1 cellular context compared by ENCODE assay signal in genomic region chr3:15098503-15099363, GRCh38.
TF ChIP-seq lines count a peak whose summit lies in the region.

TSS of gene RBSN (minus strand) at chr3:15099148. CDS start at chr3:15096120, 3,028 bp downstream.

TF ChIP-seq in K562, 482 proteins besides CTCF, POLR2A, EP300 and RAD21 (continued from another document and continues in another):
- TF ChIP-seq AFF4 (CRISPR knock-in tag; IDR thresholded peaks at IDR 0.05) (peak; percentile 77; the same call in 1 of the 2 replicates), PHB (CRISPR knock-in tag; IDR thresholded peaks at IDR 0.05) (0 out of 2 replicates have a peak, but pooled peaks have one; percentile 44), RBBP5 (IDR thresholded peaks at IDR 0.05; ENCODE audit: borderline replicate concordance, insufficient read depth, low read length, poor library complexity, severe bottlenecking) (peak; percentile 98), ZNF316 (IDR thresholded peaks at IDR 0.05) (peak; percentile 45), NR2C2 (CRISPR knock-in tag; IDR thresholded peaks at IDR 0.05) (peak; percentile 88), NR2C2 (tag; IDR thresholded peaks at IDR 0.05) (peak; percentile 55; the same call in 1 of the 2 replicates), NFXL1 (CRISPR knock-in tag; IDR thresholded peaks at IDR 0.05) (no peak), TBL1XR1 (IDR thresholded peaks at IDR 0.05; ENCODE audit: low read length in 2 of 2) (peak; percentile 66 to 84; a peak in 2 of 4 replicates), RBM22 (IDR thresholded peaks at IDR 0.05; ENCODE audit: low read depth, low read length, poor library complexity, severe bottlenecking) (peak; percentile 85), ZSCAN29 (IDR thresholded peaks at IDR 0.05) (peak; percentile 98), CSDE1 (IDR thresholded peaks at IDR 0.05) (peak in 1 of 2 experiments; percentile 36; a peak in 1 of 4 replicates), TEAD4 (IDR thresholded peaks at IDR 0.05; ENCODE audit: low read length) (0 out of 2 replicates have a peak, but pooled peaks have one; percentile 9), TEAD4 (CRISPR knock-in tag; IDR thresholded peaks at IDR 0.05; ENCODE audit: borderline replicate concordance) (no peak), PKNOX1 (IDR thresholded peaks at IDR 0.05) (peak; percentile 97), SIN3A (IDR thresholded peaks at IDR 0.05; ENCODE audit: borderline replicate concordance in 2 of 2, control insufficient read depth in 1 of 2, low read depth in 2 of 2, low read length in 2 of 2) (peak; percentile 86 to 97; a peak in 3 of 4 replicates), ZBTB33 (CRISPR knock-in tag; IDR thresholded peaks at IDR 0.05) (peak; percentile 82), SFPQ (IDR thresholded peaks at IDR 0.05; ENCODE audit: low read depth, low read length) (no peak), ARID1B (IDR thresholded peaks at IDR 0.05) (peak; percentile 69), SNAPC5 (CRISPR knock-in tag; IDR thresholded peaks at IDR 0.05) (no peak), SAP30 (IDR thresholded peaks at IDR 0.05; ENCODE audit: borderline replicate concordance, insufficient read depth, low read depth, low read length, poor library complexity, severe bottlenecking) (peak; percentile 77), ZNF280B (CRISPR knock-in tag; IDR thresholded peaks at IDR 0.05) (0 out of 2 replicates have a peak, but pooled peaks have one; percentile 36), HCFC1 (IDR thresholded peaks at IDR 0.05; ENCODE audit: low read depth, low read length) (peak; percentile 92), POLR3G (IDR thresholded peaks at IDR 0.05; ENCODE audit: extremely low read depth, insufficient read length, insufficient replicate concordance) (no peak), E2F5 (CRISPR knock-in tag; IDR thresholded peaks at IDR 0.05) (0 out of 2 replicates have a peak, but pooled peaks have one; percentile 90), SMAD4 (CRISPR knock-in tag; conservative IDR thresholded peaks at IDR 0.05) (peak; percentile 84), TCF7L2 (IDR thresholded peaks at IDR 0.05; ENCODE audit: low read depth, low read length) (peak; percentile 54; the same call in 1 of the 2 replicates), TCF7 (IDR thresholded peaks at IDR 0.05; ENCODE audit: borderline replicate concordance) (peak; percentile 84; the same call in 1 of the 2 replicates), ZBTB2 (IDR thresholded peaks at IDR 0.05) (peak; percentile 86), SMARCE1 (IDR thresholded peaks at IDR 0.05) (peak; percentile 75; the same call in 1 of the 2 replicates), ZNF586 (CRISPR knock-in tag; conservative IDR thresholded peaks at IDR 0.05) (no peak), ZNF12 (CRISPR knock-in tag; IDR thresholded peaks at IDR 0.05) (peak; percentile 33; the same call in 1 of the 2 replicates), ZBTB7A (IDR thresholded peaks at IDR 0.05; ENCODE audit: borderline replicate concordance, control insufficient read depth, low read depth, low read length) (peak; percentile 75; the same call in 1 of the 2 replicates), DPF2 (IDR thresholded peaks at IDR 0.05) (peak; percentile 70), TAF1 (IDR thresholded peaks at IDR 0.05; ENCODE audit: control insufficient read depth, extremely low read depth, insufficient read depth, low read length, severe bottlenecking) (peak; percentile 98), ZNF407 (IDR thresholded peaks at IDR 0.05; ENCODE audit: low read depth) (0 out of 2 replicates have a peak, but pooled peaks have one; percentile 20), HLTF (IDR thresholded peaks at IDR 0.05) (peak; percentile 85), FOXK2 (conservative IDR thresholded peaks at IDR 0.05 in 1 of 2, IDR thresholded peaks at IDR 0.05 in 1 of 2; ENCODE audit: low read depth in 2 of 2) (peak; percentile 65 to 92)
